In genomic region chr2:26605195-26605968, GRCh38 we compare ENCODE assay signal across 7 cellular contexts. TPM values are rescaled to one million over a fixed set of nuclear protein-coding genes. Genes with fewer than 3 reads are reported as not detected.
A peak's percentile ranks its signal among the peaks of the same experiment; 100 is the strongest.
DNase-seq lines count a peak whose midpoint lies in the region; ATAC-seq lines count a peak whose summit lies in the region.

No MANE protein-coding gene starts in this region.

- H3K4me3 ChIP-seq in Jurkat, Clone E6-1 (ENCODE audit: low read length), result no peak overlapping the region

- DNase-seq in ELR (ENCODE audit: low read depth), result peak; percentile 62
- peak; percentile 45 for DNase-seq in Jurkat, Clone E6-1 (ENCODE audit: low read depth, low spot score)
- peak; percentile 11 for DNase-seq in SHP77 treated with DMSO at 0.1 percent for 48 hours (lab: John Stamatoyannopoulos, UW)
- peak; percentile 71 for DNase-seq in cerebellar cortex (ENCODE audit: low spot score)
- peak; percentile 58 for DNase-seq in kidney tubule cell (ENCODE audit: low spot score)
- peak; percentile 29 to 40 for DNase-seq in stimulated activated naive CD8-positive, alpha-beta T cell treated with anti-CD3 and anti-CD28 coated beads, Interleukin-15, amount 100 ng/mL, for 72 hours

- H3K27ac Mint-ChIP-seq in stimulated activated naive CD8-positive, alpha-beta T cell treated with anti-CD3 and anti-CD28 coated beads, Interleukin-15, amount 100 ng/mL, for 72 hours, result no peak overlapping the region

- peaks cover 26% of the 10 kb centered on the region for H3K27me3 Mint-ChIP-seq in stimulated activated naive CD8-positive, alpha-beta T cell treated with anti-CD3 and anti-CD28 coated beads, Interleukin-15, amount 100 ng/mL, for 72 hours

- peaks cover 22% of the 10 kb centered on the region for H3K4me1 Mint-ChIP-seq in stimulated activated naive CD8-positive, alpha-beta T cell treated with anti-CD3 and anti-CD28 coated beads, Interleukin-15, amount 100 ng/mL, for 72 hours

- ATAC-seq in stimulated activated naive CD8-positive, alpha-beta T cell treated with anti-CD3 and anti-CD28 coated beads, Interleukin-15, amount 100 ng/mL, for 72 hours, result peak; percentile 43
- no peak for ATAC-seq in HG02885 (IDR thresholded peaks at IDR 0.05; ENCODE audit: poor library complexity, unreplicated experiment)

- no peak overlapping the region for H3K4me3 Mint-ChIP-seq in stimulated activated naive CD8-positive, alpha-beta T cell treated with anti-CD3 and anti-CD28 coated beads, Interleukin-15, amount 100 ng/mL, for 72 hours

- no peaks in the 10 kb centered on the region for H3K9me3 Mint-ChIP-seq in stimulated activated naive CD8-positive, alpha-beta T cell treated with anti-CD3 and anti-CD28 coated beads, Interleukin-15, amount 100 ng/mL, for 72 hours

RNA-seq across cellular contexts. Expression of gene CIB4, which starts 35.8 kb away (rescaled TPM):
- not detected for polyA plus RNA-seq in Jurkat, Clone E6-1 (2012; ENCODE audit: insufficient read depth, insufficient read length)

Comparison
In these comparisons a context has a peak if more than half of its experiments do, and no peak if none do; other contexts are left out.
1. DNase-seq: peak in every context shown above with its lines; median percentile 71 in cerebellar cortex; 62 in ELR; 58 in kidney tubule cell; 45 in Jurkat, Clone E6-1; 34 in stimulated activated naive CD8-positive, alpha-beta T cell treated with anti-CD3 and anti-CD28 coated beads, Interleukin-15, amount 100 ng/mL, for 72 hours; 11 in SHP77 treated with DMSO at 0.1 percent for 48 hours.